24 cellular contexts compared by ENCODE assay signal in genomic region chr4:6619466-6620255, GRCh38.
"Had no signal": no experiment of that assay in that cellular context is flagged by ENCODE, and none has a peak within 500 bp of the region (broad histone marks: within the 10 kb centered on the region; RNA-seq: fewer than 3 reads in every experiment).

No MANE protein-coding gene starts in this region.

- ATAC-seq: activated CD4-positive, CD25-positive, alpha-beta regulatory T cell treated with anti-CD3 and anti-CD28 coated beads, Interleukin-2, amount 50 U/mL, for 24 hours; activated T-cell treated with anti-CD3 and anti-CD28 coated beads, Interleukin-2, amount 50 U/mL, for 72 hours; gastroesophageal sphincter had no signal

- H3K9me3 Mint-ChIP-seq: activated CD4-positive, alpha-beta memory T cell treated with anti-CD3 and anti-CD28 coated beads, Interleukin-2, amount 10 ng/mL, durations not matched to agents 7 days and 5 days; activated CD4-positive, alpha-beta T cell treated with anti-CD3 and anti-CD28 coated beads, Interleukin-2, amount 10 ng/mL, durations not matched to agents 24 days and 14 days; activated naive CD4-positive, alpha-beta T cell treated with anti-CD3 and anti-CD28 coated beads, Interleukin-2, amount 50 U/mL, for 24 hours; activated T-cell treated with anti-CD3 and anti-CD28 coated beads, Interleukin-2, amount 50 U/mL, for 72 hours; neural crest cell had no signal

- H3K4me3 Mint-ChIP-seq: activated CD4-positive, alpha-beta memory T cell treated with anti-CD3 and anti-CD28 coated beads, Interleukin-2, amount 10 ng/mL, durations not matched to agents 7 days and 5 days; activated CD4-positive, alpha-beta T cell treated with anti-CD3 and anti-CD28 coated beads, Interleukin-2, amount 10 ng/mL, durations not matched to agents 24 days and 14 days; activated naive CD4-positive, alpha-beta T cell treated with anti-CD3 and anti-CD28 coated beads, Interleukin-2, amount 50 U/mL, for 24 hours; activated T-cell treated with anti-CD3 and anti-CD28 coated beads, Interleukin-2, amount 50 U/mL, for 72 hours; neural crest cell had no signal

- H3K4me3 ChIP-seq: adrenal gland, breast epithelium, coronary artery, gastroesophageal sphincter, mucosa of descending colon, psoas muscle, right atrium auricular region, stomach, transverse colon, vagina had no signal

- H3K27ac Mint-ChIP-seq: activated CD4-positive, alpha-beta memory T cell treated with anti-CD3 and anti-CD28 coated beads, Interleukin-2, amount 10 ng/mL, durations not matched to agents 7 days and 5 days; activated CD4-positive, alpha-beta T cell treated with anti-CD3 and anti-CD28 coated beads, Interleukin-2, amount 10 ng/mL, durations not matched to agents 24 days and 14 days; activated naive CD4-positive, alpha-beta T cell treated with anti-CD3 and anti-CD28 coated beads, Interleukin-2, amount 50 U/mL, for 24 hours; activated T-cell treated with anti-CD3 and anti-CD28 coated beads, Interleukin-2, amount 50 U/mL, for 72 hours had no signal

- H3K27ac ChIP-seq: adrenal gland, breast epithelium, coronary artery, gastroesophageal sphincter, psoas muscle, right atrium auricular region, stomach, transverse colon, vagina, VCaP had no signal

- H3K36me3 ChIP-seq: breast epithelium had no signal

- H3K27me3 ChIP-seq: adrenal gland, breast epithelium, gastroesophageal sphincter, right atrium auricular region, stomach, transverse colon, vagina had no signal

- H3K27me3 Mint-ChIP-seq: activated CD4-positive, alpha-beta memory T cell treated with anti-CD3 and anti-CD28 coated beads, Interleukin-2, amount 10 ng/mL, durations not matched to agents 7 days and 5 days; activated CD4-positive, alpha-beta T cell treated with anti-CD3 and anti-CD28 coated beads, Interleukin-2, amount 10 ng/mL, durations not matched to agents 24 days and 14 days; activated naive CD4-positive, alpha-beta T cell treated with anti-CD3 and anti-CD28 coated beads, Interleukin-2, amount 50 U/mL, for 24 hours had no signal

- DNase-seq: activated CD4-positive, alpha-beta memory T cell treated with anti-CD3 and anti-CD28 coated beads, Interleukin-2, amount 10 ng/mL, durations not matched to agents 7 days and 5 days; activated CD4-positive, alpha-beta T cell treated with anti-CD3 and anti-CD28 coated beads, Interleukin-2, amount 10 ng/mL, durations not matched to agents 24 days and 14 days; activated effector memory CD4-positive, alpha-beta T cell treated with anti-CD3 and anti-CD28 coated beads, Interleukin-2, amount 50 U/mL, for 16 hours; activated T-cell treated with anti-CD3 and anti-CD28 coated beads, Interleukin-2, amount 50 U/mL, for 72 hours; adrenal gland; head of caudate nucleus; hypothalamus; left cardiac atrium; mesendoderm; psoas muscle; stimulated activated CD4-positive, alpha-beta T cell treated with anti-CD3 and anti-CD28 coated beads, Interleukin-12 subunit alpha, Interleukin-12 subunit beta, amount 100 ng/mL, for 4 hours; stimulated activated CD4-positive, alpha-beta T cell treated with anti-CD3 and anti-CD28 coated beads, Interleukin-4, amount 100 ng/mL, for 4 hours; stomach; transverse colon had no signal

- H3K4me1 Mint-ChIP-seq: activated CD4-positive, alpha-beta memory T cell treated with anti-CD3 and anti-CD28 coated beads, Interleukin-2, amount 10 ng/mL, durations not matched to agents 7 days and 5 days; activated CD4-positive, alpha-beta T cell treated with anti-CD3 and anti-CD28 coated beads, Interleukin-2, amount 10 ng/mL, durations not matched to agents 24 days and 14 days; activated naive CD4-positive, alpha-beta T cell treated with anti-CD3 and anti-CD28 coated beads, Interleukin-2, amount 50 U/mL, for 24 hours; neural crest cell had no signal

- H3K4me1 ChIP-seq: adrenal gland, breast epithelium, gastroesophageal sphincter, psoas muscle, right atrium auricular region, stomach, transverse colon, vagina had no signal

- H3K9me3 ChIP-seq: adrenal gland, breast epithelium, gastroesophageal sphincter, mucosa of descending colon, psoas muscle, right atrium auricular region, stomach, transverse colon, vagina had no signal
